1 cellular context compared by ENCODE assay signal in the genomic region with DNA sequence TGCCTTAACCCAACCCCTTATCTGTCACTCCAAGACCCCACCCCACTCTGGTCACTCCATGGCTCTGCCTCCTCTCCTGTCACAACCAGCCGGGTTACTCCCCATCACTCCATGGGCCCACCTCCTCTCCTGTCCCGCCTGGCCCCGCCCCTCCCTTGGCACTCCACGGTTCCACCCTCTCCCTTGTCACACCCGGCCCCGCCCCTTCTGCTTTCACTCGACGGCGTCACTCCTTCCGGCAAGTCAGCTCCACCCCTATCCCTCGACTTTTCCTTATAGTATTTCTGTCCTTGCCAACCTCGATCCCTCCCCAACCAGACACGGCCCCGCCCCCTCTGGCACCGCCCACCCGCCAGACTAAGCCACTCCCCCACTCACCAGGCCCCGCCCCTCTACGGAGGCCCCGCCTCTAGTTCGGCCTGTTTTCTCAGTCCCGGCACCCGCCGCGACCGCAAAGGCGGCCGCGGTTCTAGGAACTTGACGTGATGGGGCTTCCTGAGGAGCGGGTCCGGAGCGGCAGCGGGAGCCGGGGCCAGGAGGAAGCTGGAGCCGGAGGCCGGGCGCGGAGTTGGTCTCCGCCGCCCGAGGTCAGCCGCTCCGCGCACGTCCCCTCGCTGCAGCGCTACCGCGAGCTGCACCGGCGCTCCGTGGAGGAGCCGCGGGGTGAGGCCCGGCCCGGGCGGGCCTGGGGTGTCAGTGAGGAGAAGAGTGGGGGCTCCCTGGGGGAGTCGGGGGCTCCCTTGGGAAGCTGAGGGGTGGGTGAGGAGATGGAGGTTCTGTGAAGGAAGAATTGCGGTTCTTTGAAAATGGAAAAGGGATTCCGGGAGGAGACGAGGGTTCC.
TF ChIP-seq lines count a peak whose summit lies in the region.

A gene with protein sequence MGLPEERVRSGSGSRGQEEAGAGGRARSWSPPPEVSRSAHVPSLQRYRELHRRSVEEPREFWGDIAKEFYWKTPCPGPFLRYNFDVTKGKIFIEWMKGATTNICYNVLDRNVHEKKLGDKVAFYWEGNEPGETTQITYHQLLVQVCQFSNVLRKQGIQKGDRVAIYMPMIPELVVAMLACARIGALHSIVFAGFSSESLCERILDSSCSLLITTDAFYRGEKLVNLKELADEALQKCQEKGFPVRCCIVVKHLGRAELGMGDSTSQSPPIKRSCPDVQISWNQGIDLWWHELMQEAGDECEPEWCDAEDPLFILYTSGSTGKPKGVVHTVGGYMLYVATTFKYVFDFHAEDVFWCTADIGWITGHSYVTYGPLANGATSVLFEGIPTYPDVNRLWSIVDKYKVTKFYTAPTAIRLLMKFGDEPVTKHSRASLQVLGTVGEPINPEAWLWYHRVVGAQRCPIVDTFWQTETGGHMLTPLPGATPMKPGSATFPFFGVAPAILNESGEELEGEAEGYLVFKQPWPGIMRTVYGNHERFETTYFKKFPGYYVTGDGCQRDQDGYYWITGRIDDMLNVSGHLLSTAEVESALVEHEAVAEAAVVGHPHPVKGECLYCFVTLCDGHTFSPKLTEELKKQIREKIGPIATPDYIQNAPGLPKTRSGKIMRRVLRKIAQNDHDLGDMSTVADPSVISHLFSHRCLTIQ (plus strand): TSS at position 452 of the 841 bp plus-strand sequence. CDS start 34 bp downstream, at position 486.

TF ChIP-seq in HepG2, 621 proteins besides CTCF, POLR2A, EP300 and RAD21 (continued from another document and continues in another):
- TF ChIP-seq, protein P1, sequence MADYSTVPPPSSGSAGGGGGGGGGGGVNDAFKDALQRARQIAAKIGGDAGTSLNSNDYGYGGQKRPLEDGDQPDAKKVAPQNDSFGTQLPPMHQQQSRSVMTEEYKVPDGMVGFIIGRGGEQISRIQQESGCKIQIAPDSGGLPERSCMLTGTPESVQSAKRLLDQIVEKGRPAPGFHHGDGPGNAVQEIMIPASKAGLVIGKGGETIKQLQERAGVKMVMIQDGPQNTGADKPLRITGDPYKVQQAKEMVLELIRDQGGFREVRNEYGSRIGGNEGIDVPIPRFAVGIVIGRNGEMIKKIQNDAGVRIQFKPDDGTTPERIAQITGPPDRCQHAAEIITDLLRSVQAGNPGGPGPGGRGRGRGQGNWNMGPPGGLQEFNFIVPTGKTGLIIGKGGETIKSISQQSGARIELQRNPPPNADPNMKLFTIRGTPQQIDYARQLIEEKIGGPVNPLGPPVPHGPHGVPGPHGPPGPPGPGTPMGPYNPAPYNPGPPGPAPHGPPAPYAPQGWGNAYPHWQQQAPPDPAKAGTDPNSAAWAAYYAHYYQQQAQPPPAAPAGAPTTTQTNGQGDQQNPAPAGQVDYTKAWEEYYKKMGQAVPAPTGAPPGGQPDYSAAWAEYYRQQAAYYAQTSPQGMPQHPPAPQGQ (CRISPR knock-in tag; IDR thresholded peaks at IDR 0.05; ENCODE audit: borderline replicate concordance) = no peak
- TF ChIP-seq CHD4 (IDR thresholded peaks at IDR 0.05; ENCODE audit: borderline replicate concordance, low read length) (no peak), BHLHE40 (IDR thresholded peaks at IDR 0.05; ENCODE audit: low read length) (no peak), TCF12 (IDR thresholded peaks at IDR 0.05) (no peak), TCF12 (CRISPR knock-in tag; IDR thresholded peaks at IDR 0.05) (no peak; the same call in 1 of the 2 replicates), SMYD3 (CRISPR knock-in tag; IDR thresholded peaks at IDR 0.05) (peak; percentile 73; the same call in 1 of the 2 replicates), HNRNPK (IDR thresholded peaks at IDR 0.05; ENCODE audit: low read depth, low read length, poor library complexity, severe bottlenecking) (peak; percentile 86), ZSCAN30 (CRISPR knock-in tag; IDR thresholded peaks at IDR 0.05) (0 out of 2 replicates have a peak, but pooled peaks have one; percentile 42), RNF2 (conservative IDR thresholded peaks at IDR 0.05; ENCODE audit: low read depth) (0 out of 2 replicates have a peak, but pooled peaks have one; percentile 35), SP2 (CRISPR knock-in tag; IDR thresholded peaks at IDR 0.05) (no peak), RBM22 (optimal IDR thresholded peaks at IDR 0.05; ENCODE audit: low read length) (no peak), BCL6 (CRISPR knock-in tag; IDR thresholded peaks at IDR 0.05) (no peak), SP140L (CRISPR knock-in tag; IDR thresholded peaks at IDR 0.05; ENCODE audit: borderline replicate concordance) (no peak), PITX1 (CRISPR knock-in tag; IDR thresholded peaks at IDR 0.05) (no peak), ZFX (CRISPR knock-in tag; IDR thresholded peaks at IDR 0.05; ENCODE audit: low read depth) (peak; percentile 98), MAZ (IDR thresholded peaks at IDR 0.05; ENCODE audit: borderline replicate concordance, low read depth, low read length) (peak; percentile 82), MAZ (CRISPR knock-in tag; IDR thresholded peaks at IDR 0.05; ENCODE audit: low read depth) (peak; percentile 95; the same call in 1 of the 2 replicates), KLF11 (CRISPR knock-in tag; IDR thresholded peaks at IDR 0.05) (no peak), ZNF703 (CRISPR knock-in tag; IDR thresholded peaks at IDR 0.05; ENCODE audit: borderline replicate concordance) (no peak), ZNF143 (CRISPR knock-in tag; IDR thresholded peaks at IDR 0.05) (no peak), ZSCAN31 (CRISPR knock-in tag; IDR thresholded peaks at IDR 0.05; ENCODE audit: low read depth) (peak; percentile 17; the same call in 1 of the 2 replicates), KDM5B (CRISPR knock-in tag; IDR thresholded peaks at IDR 0.05; ENCODE audit: borderline replicate concordance) (peak; percentile 68; the same call in 1 of the 2 replicates), HNRNPL (IDR thresholded peaks at IDR 0.05; ENCODE audit: low read depth, low read length) (no peak)
- TF ChIP-seq, protein P2, sequence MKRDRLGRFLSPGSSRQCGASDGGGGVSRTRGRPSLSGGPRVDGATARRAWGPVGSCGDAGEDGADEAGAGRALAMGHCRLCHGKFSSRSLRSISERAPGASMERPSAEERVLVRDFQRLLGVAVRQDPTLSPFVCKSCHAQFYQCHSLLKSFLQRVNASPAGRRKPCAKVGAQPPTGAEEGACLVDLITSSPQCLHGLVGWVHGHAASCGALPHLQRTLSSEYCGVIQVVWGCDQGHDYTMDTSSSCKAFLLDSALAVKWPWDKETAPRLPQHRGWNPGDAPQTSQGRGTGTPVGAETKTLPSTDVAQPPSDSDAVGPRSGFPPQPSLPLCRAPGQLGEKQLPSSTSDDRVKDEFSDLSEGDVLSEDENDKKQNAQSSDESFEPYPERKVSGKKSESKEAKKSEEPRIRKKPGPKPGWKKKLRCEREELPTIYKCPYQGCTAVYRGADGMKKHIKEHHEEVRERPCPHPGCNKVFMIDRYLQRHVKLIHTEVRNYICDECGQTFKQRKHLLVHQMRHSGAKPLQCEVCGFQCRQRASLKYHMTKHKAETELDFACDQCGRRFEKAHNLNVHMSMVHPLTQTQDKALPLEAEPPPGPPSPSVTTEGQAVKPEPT (CRISPR knock-in tag; IDR thresholded peaks at IDR 0.05; ENCODE audit: low read depth) = no peak; the same call in 1 of the 2 replicates
- TF ChIP-seq, protein P3, sequence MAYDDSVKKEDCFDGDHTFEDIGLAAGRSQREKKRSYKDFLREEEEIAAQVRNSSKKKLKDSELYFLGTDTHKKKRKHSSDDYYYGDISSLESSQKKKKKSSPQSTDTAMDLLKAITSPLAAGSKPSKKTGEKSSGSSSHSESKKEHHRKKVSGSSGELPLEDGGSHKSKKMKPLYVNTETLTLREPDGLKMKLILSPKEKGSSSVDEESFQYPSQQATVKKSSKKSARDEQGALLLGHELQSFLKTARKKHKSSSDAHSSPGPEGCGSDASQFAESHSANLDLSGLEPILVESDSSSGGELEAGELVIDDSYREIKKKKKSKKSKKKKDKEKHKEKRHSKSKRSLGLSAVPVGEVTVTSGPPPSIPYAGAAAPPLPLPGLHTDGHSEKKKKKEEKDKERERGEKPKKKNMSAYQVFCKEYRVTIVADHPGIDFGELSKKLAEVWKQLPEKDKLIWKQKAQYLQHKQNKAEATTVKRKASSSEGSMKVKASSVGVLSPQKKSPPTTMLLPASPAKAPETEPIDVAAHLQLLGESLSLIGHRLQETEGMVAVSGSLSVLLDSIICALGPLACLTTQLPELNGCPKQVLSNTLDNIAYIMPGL (CRISPR knock-in tag; IDR thresholded peaks at IDR 0.05; ENCODE audit: borderline replicate concordance in 1 of 2, low read depth in 1 of 2) = peak in 1 of 2 experiments; percentile 94; a peak in 2 of 4 replicates
- TF ChIP-seq, protein P4, sequence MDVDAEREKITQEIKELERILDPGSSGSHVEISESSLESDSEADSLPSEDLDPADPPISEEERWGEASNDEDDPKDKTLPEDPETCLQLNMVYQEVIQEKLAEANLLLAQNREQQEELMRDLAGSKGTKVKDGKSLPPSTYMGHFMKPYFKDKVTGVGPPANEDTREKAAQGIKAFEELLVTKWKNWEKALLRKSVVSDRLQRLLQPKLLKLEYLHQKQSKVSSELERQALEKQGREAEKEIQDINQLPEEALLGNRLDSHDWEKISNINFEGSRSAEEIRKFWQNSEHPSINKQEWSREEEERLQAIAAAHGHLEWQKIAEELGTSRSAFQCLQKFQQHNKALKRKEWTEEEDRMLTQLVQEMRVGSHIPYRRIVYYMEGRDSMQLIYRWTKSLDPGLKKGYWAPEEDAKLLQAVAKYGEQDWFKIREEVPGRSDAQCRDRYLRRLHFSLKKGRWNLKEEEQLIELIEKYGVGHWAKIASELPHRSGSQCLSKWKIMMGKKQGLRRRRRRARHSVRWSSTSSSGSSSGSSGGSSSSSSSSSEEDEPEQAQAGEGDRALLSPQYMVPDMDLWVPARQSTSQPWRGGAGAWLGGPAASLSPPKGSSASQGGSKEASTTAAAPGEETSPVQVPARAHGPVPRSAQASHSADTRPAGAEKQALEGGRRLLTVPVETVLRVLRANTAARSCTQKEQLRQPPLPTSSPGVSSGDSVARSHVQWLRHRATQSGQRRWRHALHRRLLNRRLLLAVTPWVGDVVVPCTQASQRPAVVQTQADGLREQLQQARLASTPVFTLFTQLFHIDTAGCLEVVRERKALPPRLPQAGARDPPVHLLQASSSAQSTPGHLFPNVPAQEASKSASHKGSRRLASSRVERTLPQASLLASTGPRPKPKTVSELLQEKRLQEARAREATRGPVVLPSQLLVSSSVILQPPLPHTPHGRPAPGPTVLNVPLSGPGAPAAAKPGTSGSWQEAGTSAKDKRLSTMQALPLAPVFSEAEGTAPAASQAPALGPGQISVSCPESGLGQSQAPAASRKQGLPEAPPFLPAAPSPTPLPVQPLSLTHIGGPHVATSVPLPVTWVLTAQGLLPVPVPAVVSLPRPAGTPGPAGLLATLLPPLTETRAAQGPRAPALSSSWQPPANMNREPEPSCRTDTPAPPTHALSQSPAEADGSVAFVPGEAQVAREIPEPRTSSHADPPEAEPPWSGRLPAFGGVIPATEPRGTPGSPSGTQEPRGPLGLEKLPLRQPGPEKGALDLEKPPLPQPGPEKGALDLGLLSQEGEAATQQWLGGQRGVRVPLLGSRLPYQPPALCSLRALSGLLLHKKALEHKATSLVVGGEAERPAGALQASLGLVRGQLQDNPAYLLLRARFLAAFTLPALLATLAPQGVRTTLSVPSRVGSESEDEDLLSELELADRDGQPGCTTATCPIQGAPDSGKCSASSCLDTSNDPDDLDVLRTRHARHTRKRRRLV (CRISPR knock-in tag; IDR thresholded peaks at IDR 0.05) = no peak
- TF ChIP-seq, protein P5, sequence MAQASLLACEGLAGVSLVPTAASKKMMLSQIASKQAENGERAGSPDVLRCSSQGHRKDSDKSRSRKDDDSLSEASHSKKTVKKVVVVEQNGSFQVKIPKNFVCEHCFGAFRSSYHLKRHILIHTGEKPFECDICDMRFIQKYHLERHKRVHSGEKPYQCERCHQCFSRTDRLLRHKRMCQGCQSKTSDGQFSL (CRISPR knock-in tag; IDR thresholded peaks at IDR 0.05) = peak; percentile 27; the same call in 1 of the 2 replicates
- TF ChIP-seq, protein P6, sequence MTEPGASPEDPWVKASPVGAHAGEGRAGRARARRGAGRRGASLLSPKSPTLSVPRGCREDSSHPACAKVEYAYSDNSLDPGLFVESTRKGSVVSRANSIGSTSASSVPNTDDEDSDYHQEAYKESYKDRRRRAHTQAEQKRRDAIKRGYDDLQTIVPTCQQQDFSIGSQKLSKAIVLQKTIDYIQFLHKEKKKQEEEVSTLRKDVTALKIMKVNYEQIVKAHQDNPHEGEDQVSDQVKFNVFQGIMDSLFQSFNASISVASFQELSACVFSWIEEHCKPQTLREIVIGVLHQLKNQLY (CRISPR knock-in tag; IDR thresholded peaks at IDR 0.05) = no peak
- TF ChIP-seq, protein P7, sequence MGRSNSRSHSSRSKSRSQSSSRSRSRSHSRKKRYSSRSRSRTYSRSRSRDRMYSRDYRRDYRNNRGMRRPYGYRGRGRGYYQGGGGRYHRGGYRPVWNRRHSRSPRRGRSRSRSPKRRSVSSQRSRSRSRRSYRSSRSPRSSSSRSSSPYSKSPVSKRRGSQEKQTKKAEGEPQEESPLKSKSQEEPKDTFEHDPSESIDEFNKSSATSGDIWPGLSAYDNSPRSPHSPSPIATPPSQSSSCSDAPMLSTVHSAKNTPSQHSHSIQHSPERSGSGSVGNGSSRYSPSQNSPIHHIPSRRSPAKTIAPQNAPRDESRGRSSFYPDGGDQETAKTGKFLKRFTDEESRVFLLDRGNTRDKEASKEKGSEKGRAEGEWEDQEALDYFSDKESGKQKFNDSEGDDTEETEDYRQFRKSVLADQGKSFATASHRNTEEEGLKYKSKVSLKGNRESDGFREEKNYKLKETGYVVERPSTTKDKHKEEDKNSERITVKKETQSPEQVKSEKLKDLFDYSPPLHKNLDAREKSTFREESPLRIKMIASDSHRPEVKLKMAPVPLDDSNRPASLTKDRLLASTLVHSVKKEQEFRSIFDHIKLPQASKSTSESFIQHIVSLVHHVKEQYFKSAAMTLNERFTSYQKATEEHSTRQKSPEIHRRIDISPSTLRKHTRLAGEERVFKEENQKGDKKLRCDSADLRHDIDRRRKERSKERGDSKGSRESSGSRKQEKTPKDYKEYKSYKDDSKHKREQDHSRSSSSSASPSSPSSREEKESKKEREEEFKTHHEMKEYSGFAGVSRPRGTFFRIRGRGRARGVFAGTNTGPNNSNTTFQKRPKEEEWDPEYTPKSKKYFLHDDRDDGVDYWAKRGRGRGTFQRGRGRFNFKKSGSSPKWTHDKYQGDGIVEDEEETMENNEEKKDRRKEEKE (IDR thresholded peaks at IDR 0.05) = no peak
- TF ChIP-seq, protein P8, sequence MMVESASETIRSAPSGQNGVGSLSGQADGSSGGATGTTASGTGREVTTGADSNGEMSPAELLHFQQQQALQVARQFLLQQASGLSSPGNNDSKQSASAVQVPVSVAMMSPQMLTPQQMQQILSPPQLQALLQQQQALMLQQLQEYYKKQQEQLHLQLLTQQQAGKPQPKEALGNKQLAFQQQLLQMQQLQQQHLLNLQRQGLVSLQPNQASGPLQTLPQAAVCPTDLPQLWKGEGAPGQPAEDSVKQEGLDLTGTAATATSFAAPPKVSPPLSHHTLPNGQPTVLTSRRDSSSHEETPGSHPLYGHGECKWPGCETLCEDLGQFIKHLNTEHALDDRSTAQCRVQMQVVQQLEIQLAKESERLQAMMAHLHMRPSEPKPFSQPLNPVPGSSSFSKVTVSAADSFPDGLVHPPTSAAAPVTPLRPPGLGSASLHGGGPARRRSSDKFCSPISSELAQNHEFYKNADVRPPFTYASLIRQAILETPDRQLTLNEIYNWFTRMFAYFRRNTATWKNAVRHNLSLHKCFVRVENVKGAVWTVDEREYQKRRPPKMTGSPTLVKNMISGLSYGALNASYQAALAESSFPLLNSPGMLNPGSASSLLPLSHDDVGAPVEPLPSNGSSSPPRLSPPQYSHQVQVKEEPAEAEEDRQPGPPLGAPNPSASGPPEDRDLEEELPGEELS (CRISPR knock-in tag; IDR thresholded peaks at IDR 0.05) = peak; percentile 6; the same call in 1 of the 2 replicates
- TF ChIP-seq, protein P9, sequence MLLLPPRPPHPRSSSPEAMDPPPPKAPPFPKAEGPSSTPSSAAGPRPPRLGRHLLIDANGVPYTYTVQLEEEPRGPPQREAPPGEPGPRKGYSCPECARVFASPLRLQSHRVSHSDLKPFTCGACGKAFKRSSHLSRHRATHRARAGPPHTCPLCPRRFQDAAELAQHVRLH (CRISPR knock-in tag; IDR thresholded peaks at IDR 0.05; ENCODE audit: borderline replicate concordance, low read depth) = 0 out of 2 replicates have a peak, but pooled peaks have one; percentile 4
